In genomic region chr1:101379037-101379436, GRCh38 we compare ENCODE assay signal across 18 cellular contexts.
DNase-seq lines count a peak whose midpoint lies in the region; ATAC-seq, FAIRE-seq and TF ChIP-seq lines count a peak whose summit lies in the region.
"Had no signal": no experiment of that assay in that cellular context is flagged by ENCODE, and none has a peak within 500 bp of the region (broad histone marks: within the 10 kb centered on the region; RNA-seq: fewer than 3 reads in every experiment).

No MANE protein-coding gene starts in this region.

- no peak for ATAC-seq in GM12878
- ATAC-seq in stimulated activated memory B cell treated with anti-CD40 and anti-IgM and Interleukin-4, amounts not matched to agents 10 μg/mL and 1 μg/mL and 100 μg/mL, for 72 hours: no peak
- ATAC-seq in upper lobe of left lung (ENCODE audit: low FRiP score in 2 of 2): no peak
- ATAC-seq: K562 had no signal

- 47% methylated on average over 3 of the region's 3 CpGs for WGBS in GM12878 (ENCODE audit: insufficient coverage, insufficient replicate concordance, low lambda C conversion rate, missing lambda C conversion rate)
- WGBS in upper lobe of left lung, 2 donors: 89 to 93% methylated on average over 3 of the region's 3 CpGs

- TF ChIP-seq EP300 in GM12878 (IDR thresholded peaks at IDR 0.05; ENCODE audit: borderline replicate concordance in 1 of 2, control insufficient read depth in 1 of 2, low read depth in 2 of 2, low read length in 2 of 2) (no peak), upper lobe of left lung (IDR thresholded peaks at IDR 0.05) (no peak)

- H3K36me3 ChIP-seq in KOPT-K1 (ENCODE audit: insufficient read depth, low read length) (peaks cover 5% of the 10 kb centered on the region; the same call in 1 of the 2 replicates), GM12878 (ENCODE audit: control insufficient read depth in 2 of 2, insufficient read depth in 2 of 2, low read length in 1 of 2) (peaks cover 0 to 2% of the 10 kb centered on the region in 2 experiments; a peak in 1 of 4 replicates), osteoblast (ENCODE audit: insufficient read depth, low read length) (no peaks in the 10 kb centered on the region), upper lobe of left lung (no peaks in the 10 kb centered on the region)

- SMC1A ChIA-PET in GM12878 (lab: Charles Lee; ENCODE audit: uncharacterized antibody, unreplicated experiment): interaction anchor here (0.9 to 20.9 kb wide), 13 partner anchors 8 to 91 kb away, joined by 3 to 618 read pairs (median 14); no protein-coding TSS in a partner anchor

- CTCF ChIA-PET in GM12878 (lab: Yijun Ruan, JAX): interaction anchor here (0.9 to 6.1 kb wide), 8 partner anchors 10 to 69 kb away, joined by 3 to 53 read pairs (median 6); no protein-coding TSS in a partner anchor

- no peak overlapping the region for H3K4me3 Mint-ChIP-seq in stimulated activated memory B cell treated with anti-CD40 and anti-IgM and Interleukin-4, amounts not matched to agents 10 μg/mL and 1 μg/mL and 100 μg/mL, for 72 hours
- H3K4me3 Mint-ChIP-seq: CD4-positive, alpha-beta T cell; HFFc6 had no signal

- H3K79me2 ChIP-seq in GM12878 (ENCODE audit: control insufficient read depth, insufficient read depth, low read length) (peaks cover 66% of the 10 kb centered on the region), osteoblast (ENCODE audit: insufficient read depth, low read length) (no peaks in the 10 kb centered on the region)

- H3K9me3 ChIP-seq in KOPT-K1 (ENCODE audit: insufficient read depth, low read length, poor library complexity, severe bottlenecking) (peaks cover 7% of the 10 kb centered on the region), GM12878 (replicated peaks; ENCODE audit: control insufficient read depth, insufficient read depth, low read length) (peaks cover 26% of the 10 kb centered on the region), osteoblast (ENCODE audit: low read depth, low read length) (no peaks in the 10 kb centered on the region), upper lobe of left lung (no peaks in the 10 kb centered on the region)

- RAD21 ChIA-PET in GM12878 (lab: Charles Lee; ENCODE audit: unreplicated experiment): interaction anchor here (1.2 to 12.9 kb wide), 10 partner anchors 11 to 69 kb away, joined by 3 to 219 read pairs (median 12); no protein-coding TSS in a partner anchor

- no peaks in the 10 kb centered on the region for H3K27me3 Mint-ChIP-seq in stimulated activated memory B cell treated with anti-CD40 and anti-IgM and Interleukin-4, amounts not matched to agents 10 μg/mL and 1 μg/mL and 100 μg/mL, for 72 hours
- H3K27me3 Mint-ChIP-seq: CD4-positive, alpha-beta T cell had no signal

- peaks cover 23% of the 10 kb centered on the region for H3K4me1 Mint-ChIP-seq in stimulated activated memory B cell treated with anti-CD40 and anti-IgM and Interleukin-4, amounts not matched to agents 10 μg/mL and 1 μg/mL and 100 μg/mL, for 72 hours

- no peaks in the 10 kb centered on the region for H4K20me1 ChIP-seq in GM12878 (ENCODE audit: control insufficient read depth, insufficient read depth)
- H4K20me1 ChIP-seq in osteoblast (ENCODE audit: insufficient read depth, low read length): no peaks in the 10 kb centered on the region

- TF ChIP-seq CTCF in GM12865 (IDR thresholded peaks at IDR 0.05; ENCODE audit: insufficient read depth, low read depth, low read length, missing control alignments): no peak
- TF ChIP-seq CTCF in GM12878 (IDR thresholded peaks at IDR 0.05 in 2 of 3, conservative IDR thresholded peaks at IDR 0.05 in 1 of 3; ENCODE audit: control insufficient read depth in 2 of 3, extremely low read depth in 1 of 3, insufficient read depth in 1 of 3, low read depth in 3 of 3, low read length in 3 of 3): no peak
- TF ChIP-seq CTCF in osteoblast (IDR thresholded peaks at IDR 0.05; ENCODE audit: extremely low read depth, low read depth, low read length): no peak
- no peak for TF ChIP-seq CTCF in upper lobe of left lung (IDR thresholded peaks at IDR 0.05)

- no TSS peak for BruUV-seq in GM12878 (replicated peaks; lab: Mats Ljungman, UMichigan)

- no peak for TF ChIP-seq RAD21 in GM12878 (IDR thresholded peaks at IDR 0.05; ENCODE audit: insufficient read depth, low read depth, low read length)

- FAIRE-seq in GM12878 (lab: Jason Lieb, UNC): peak; percentile 35
- FAIRE-seq: G401.6, K562 had no signal

- H3K4me1 ChIP-seq in GM12878 (ENCODE audit: control insufficient read depth, insufficient read depth, low read length): peaks cover 32% of the 10 kb centered on the region
- no peaks in the 10 kb centered on the region for H3K4me1 ChIP-seq in osteoblast (ENCODE audit: insufficient read depth, low read length)
- H3K4me1 ChIP-seq in upper lobe of left lung: no peaks in the 10 kb centered on the region

- 0 out of 2 replicates have a peak overlapping the region, but pooled peaks have one; percentile 6 for H3K4me3 ChIP-seq in GM12865 (ENCODE audit: low read depth, low read length)
- H3K4me3 ChIP-seq in GM12878: no peak overlapping the region
- no peak overlapping the region for H3K4me3 ChIP-seq in osteoblast (ENCODE audit: insufficient read depth, low read length)
- H3K4me3 ChIP-seq in upper lobe of left lung: no peak overlapping the region
- H3K4me3 ChIP-seq: K562 had no signal

- H3K27ac ChIP-seq in KOPT-K1 (ENCODE audit: low read depth, low read length, poor library complexity, severe bottlenecking): peak overlapping the region; percentile 66
- peak overlapping the region; percentile 91 for H3K27ac ChIP-seq in GM12878 (ENCODE audit: control insufficient read depth, insufficient read depth)
- H3K27ac ChIP-seq in osteoblast (ENCODE audit: low read depth, low read length): no peak overlapping the region
- H3K27ac ChIP-seq in upper lobe of left lung: no peak overlapping the region

- intact Hi-C loops in GM12878 (cut with micrococcal nuclease; ENCODE audit: unreplicated experiment): no loop called here

- POLR2A ChIA-PET in GM12878 (lab: Charles Lee): interaction anchor here (1.1 to 6.2 kb wide), 8 partner anchors 8 to 69 kb away, joined by 3 to 74 read pairs (median 10); no protein-coding TSS in a partner anchor

- peak overlapping the region; percentile 7; the same call in 1 of the 2 replicates for H3K9ac ChIP-seq in GM12878 (ENCODE audit: control insufficient read depth, insufficient read depth, low read length)

- H3K9me3 Mint-ChIP-seq in stimulated activated memory B cell treated with anti-CD40 and anti-IgM and Interleukin-4, amounts not matched to agents 10 μg/mL and 1 μg/mL and 100 μg/mL, for 72 hours: peaks cover 3% of the 10 kb centered on the region
- H3K9me3 Mint-ChIP-seq: CD4-positive, alpha-beta T cell; HFFc6 had no signal

- peaks cover under 1% of the 10 kb centered on the region for H3K36me3 Mint-ChIP-seq in stimulated activated memory B cell treated with anti-CD40 and anti-IgM and Interleukin-4, amounts not matched to agents 10 μg/mL and 1 μg/mL and 100 μg/mL, for 72 hours

- H3K27me3 ChIP-seq in GM12878 (replicated peaks in 1 of 2; ENCODE audit: control insufficient read depth in 2 of 2, insufficient read depth in 2 of 2, low read length in 1 of 2): no peaks in the 10 kb centered on the region
- H3K27me3 ChIP-seq in osteoblast (ENCODE audit: insufficient read depth, low read length): peaks cover 16% of the 10 kb centered on the region
- no peaks in the 10 kb centered on the region for H3K27me3 ChIP-seq in upper lobe of left lung

- in situ Hi-C loops in GM12878 (cut with MboI): loop anchor here (25.0 kb wide), 1 partner anchor 1617 kb away; the partner anchor contains the start of gene FRRS1

- peak overlapping the region; percentile 58 for H3K4me2 ChIP-seq in GM12878 (ENCODE audit: control insufficient read depth, insufficient read depth)
- H3K4me2 ChIP-seq in osteoblast (ENCODE audit: insufficient read depth, low read length): no peak overlapping the region

- DNase-seq in GM12865 (ENCODE audit: low read depth) (no peak), GM12878 (ENCODE audit: low read depth, low spot score) (no peak), SHP77 (lab: John Stamatoyannopoulos, UW) (no peak), osteoblast (ENCODE audit: insufficient read length, low spot score, missing footprints) (no peak), NCI-H1436 (lab: John Stamatoyannopoulos, UW) (no peak), upper lobe of left lung (no peak)
- DNase-seq: ACHN; C1 segment of cervical spinal cord; Calu3; CD4-positive, alpha-beta T cell; DMS79; EL; HCEC 1CT; HFFc6 had no signal

- TF ChIP-seq POLR2A in GM12878 (IDR thresholded peaks at IDR 0.05; ENCODE audit: low read depth, low read length) (no peak), upper lobe of left lung (IDR thresholded peaks at IDR 0.05) (no peak)

- peak overlapping the region; percentile 25 for H3K27ac Mint-ChIP-seq in stimulated activated memory B cell treated with anti-CD40 and anti-IgM and Interleukin-4, amounts not matched to agents 10 μg/mL and 1 μg/mL and 100 μg/mL, for 72 hours
- H3K27ac Mint-ChIP-seq: CD4-positive, alpha-beta T cell; HFFc6 had no signal

- H2AFZ ChIP-seq in GM12878 (ENCODE audit: control insufficient read depth, low read depth, low read length): peak overlapping the region; percentile 15
- no peak overlapping the region for H2AFZ ChIP-seq in osteoblast (ENCODE audit: low read length)

TF ChIP-seq in GM12878, 131 proteins besides CTCF, POLR2A, EP300 and RAD21:
- TF ChIP-seq E4F1 (IDR thresholded peaks at IDR 0.05; ENCODE audit: borderline replicate concordance, partially characterized antibody) (no peak), ZNF24 (IDR thresholded peaks at IDR 0.05) (peak; percentile 61; the same call in 1 of the 2 replicates)

Comparison
In these comparisons a context has a peak if more than half of its experiments do, and no peak if none do; other contexts are left out.
1. H3K27ac ChIP-seq: peak in KOPT-K1 (single experiment) and GM12878 (single experiment); none in osteoblast (single experiment) and upper lobe of left lung (0 of 4).